In the genomic region with DNA sequence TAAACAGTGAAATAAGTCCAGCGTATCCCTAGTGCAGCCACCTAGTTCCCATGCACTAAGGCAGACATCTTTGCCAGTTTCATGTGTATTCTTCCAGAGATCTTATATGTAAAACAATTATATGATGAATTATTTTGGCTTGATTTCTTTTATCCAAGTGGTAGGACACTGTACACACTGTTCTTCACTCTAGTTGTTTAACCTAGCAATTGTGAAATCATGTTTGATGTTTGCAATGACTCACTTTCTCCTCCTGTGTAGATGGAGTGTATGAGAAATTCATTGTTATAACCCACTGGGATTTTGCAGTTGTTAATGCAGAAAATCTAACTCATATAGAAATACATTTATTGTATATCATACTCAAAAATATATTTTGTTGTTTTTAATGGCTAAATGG, we compare ENCODE assay signal across 12 cellular contexts. TPM values are rescaled to one million over a fixed set of nuclear protein-coding genes. Genes with fewer than 3 reads are reported as not detected.
A peak's percentile ranks its signal among the peaks of the same experiment; 100 is the strongest.
DNase-seq lines count a peak whose midpoint lies in the region; ATAC-seq and TF ChIP-seq lines count a peak whose summit lies in the region.
"Had no signal": no experiment of that assay in that cellular context is flagged by ENCODE, and none has a peak within 500 bp of the region (broad histone marks: within the 10 kb centered on the region; RNA-seq: fewer than 3 reads in every experiment).

No MANE protein-coding gene starts in this region.

- H3K4me1 Mint-ChIP-seq in naive thymus-derived CD4-positive, alpha-beta T cell: peaks cover 0 to 25% (median 21%) of the 10 kb centered on the region in 7 donors

- peak; percentile 41 for ATAC-seq in naive thymus-derived CD4-positive, alpha-beta T cell
- ATAC-seq in HG02885 (IDR thresholded peaks at IDR 0.05; ENCODE audit: poor library complexity, unreplicated experiment): no peak
- no peak for ATAC-seq in HG03135 (IDR thresholded peaks at IDR 0.05; ENCODE audit: unreplicated experiment)

- no peaks in the 10 kb centered on the region for H3K27me3 Mint-ChIP-seq in naive thymus-derived CD4-positive, alpha-beta T cell

- DNase-seq in EL: peak; percentile 17
- DNase-seq in NB4 (ENCODE audit: low read depth): peak; percentile 78
- peak; percentile 79 for DNase-seq in epithelial cell of esophagus (ENCODE audit: low read depth)
- DNase-seq in naive thymus-derived CD4-positive, alpha-beta T cell: no peak
- no peak for DNase-seq in stimulated activated CD4-positive, alpha-beta T cell treated with anti-CD3 and anti-CD28 coated beads, Interleukin-4, amount 100 ng/mL, for 24 hours
- no peak for DNase-seq in midbrain (lab: John Stamatoyannopoulos, UW)
- DNase-seq: adrenal gland, GOT3, heart left ventricle, NCI-H1092 had no signal

- peaks cover 0 to 13% (median 9%) of the 10 kb centered on the region in 5 donors for H3K36me3 Mint-ChIP-seq in naive thymus-derived CD4-positive, alpha-beta T cell

- H3K9me3 ChIP-seq in naive thymus-derived CD4-positive, alpha-beta T cell (ENCODE audit: control insufficient read depth in 2 of 3, low read length in 3 of 3): no peaks in the 10 kb centered on the region
- H3K9me3 ChIP-seq: adrenal gland, heart left ventricle had no signal

- CTCF ChIA-PET in naive thymus-derived CD4-positive, alpha-beta T cell (lab: Charles Lee): no interaction called here

- intact Hi-C loops in naive thymus-derived CD4-positive, alpha-beta T cell (cut with micrococcal nuclease): loop anchor here in 1 of 2 donors (2.0 kb wide), 1 partner anchor 17 kb away; a partner anchor contains a TSS

- POLR2A ChIA-PET in naive thymus-derived CD4-positive, alpha-beta T cell (lab: Charles Lee): no interaction called here

- peak overlapping the region in 1 of 9 donors; percentile 22 for H3K27ac Mint-ChIP-seq in naive thymus-derived CD4-positive, alpha-beta T cell

- H3K4me1 ChIP-seq in naive thymus-derived CD4-positive, alpha-beta T cell (ENCODE audit: control insufficient read depth in 2 of 2, insufficient read depth in 2 of 2, low read length in 2 of 2): peaks cover 0 to 5% of the 10 kb centered on the region in 2 donors

- H3K4me3 ChIP-seq in NB4 (ENCODE audit: low read depth, low read length) (no peak overlapping the region), epithelial cell of esophagus (ENCODE audit: low read length) (no peak overlapping the region)
- no peak overlapping the region for H3K4me3 ChIP-seq in naive thymus-derived CD4-positive, alpha-beta T cell (ENCODE audit: low read length)
- H3K4me3 ChIP-seq: adrenal gland, heart left ventricle had no signal

- H3K27me3 ChIP-seq in naive thymus-derived CD4-positive, alpha-beta T cell (ENCODE audit: control insufficient read depth in 2 of 2, insufficient read depth in 2 of 2, low read length in 2 of 2): no peaks in the 10 kb centered on the region
- H3K27me3 ChIP-seq: adrenal gland, heart left ventricle had no signal

- H3K4me3 Mint-ChIP-seq in naive thymus-derived CD4-positive, alpha-beta T cell: no peak overlapping the region

- H3K27ac ChIP-seq in naive thymus-derived CD4-positive, alpha-beta T cell (ENCODE audit: low read depth, low read length): no peak overlapping the region
- H3K27ac ChIP-seq: adrenal gland had no signal

- TF ChIP-seq CTCF in NB4 (IDR thresholded peaks at IDR 0.05; ENCODE audit: low read depth, low read length) (no peak), epithelial cell of esophagus (IDR thresholded peaks at IDR 0.05; ENCODE audit: insufficient read depth, low read depth, low read length, missing control alignments) (no peak)

- no peaks in the 10 kb centered on the region for H3K9me3 Mint-ChIP-seq in naive thymus-derived CD4-positive, alpha-beta T cell

- no peak for TF ChIP-seq POLR2A in NB4 (IDR thresholded peaks at IDR 0.05; ENCODE audit: extremely low read depth, insufficient read length)

- peaks cover 0 to 5% (median 0%) of the 10 kb centered on the region in 3 experiments for H3K36me3 ChIP-seq in naive thymus-derived CD4-positive, alpha-beta T cell (ENCODE audit: control insufficient read depth in 2 of 3, insufficient read depth in 3 of 3, low read length in 3 of 3)
- H3K36me3 ChIP-seq: adrenal gland had no signal

RNA-seq across cellular contexts. Expression of a gene that starts 17.5 kb away (rescaled TPM):
- 10 to 100 TPM; 44.6 to 66.8 (median 49.6) TPM for total RNA-seq in naive thymus-derived CD4-positive, alpha-beta T cell
- polyA plus RNA-seq in naive thymus-derived CD4-positive, alpha-beta T cell: 10 to 100 TPM; 19.4 to 27.6 TPM

RNA-seq across cellular contexts. Expression of a gene that starts 46.9 kb away (rescaled TPM):
- 10 to 100 TPM; 14.4 to 35.2 (median 18.7) TPM for total RNA-seq in naive thymus-derived CD4-positive, alpha-beta T cell
- 10 to 100 TPM; 15.9 to 20.7 TPM for polyA plus RNA-seq in naive thymus-derived CD4-positive, alpha-beta T cell

Comparison
In these comparisons a context has a peak if more than half of its experiments do, and no peak if none do; other contexts are left out.
1. DNase-seq: peak in EL (single experiment), NB4 (single experiment) and epithelial cell of esophagus (single experiment); none in naive thymus-derived CD4-positive, alpha-beta T cell (0 of 9), stimulated activated CD4-positive, alpha-beta T cell treated with anti-CD3 and anti-CD28 coated beads, Interleukin-4, amount 100 ng/mL, for 24 hours (single experiment) and midbrain (single experiment).